ENCODE assay signal across 9 cellular contexts in the genomic region with DNA sequence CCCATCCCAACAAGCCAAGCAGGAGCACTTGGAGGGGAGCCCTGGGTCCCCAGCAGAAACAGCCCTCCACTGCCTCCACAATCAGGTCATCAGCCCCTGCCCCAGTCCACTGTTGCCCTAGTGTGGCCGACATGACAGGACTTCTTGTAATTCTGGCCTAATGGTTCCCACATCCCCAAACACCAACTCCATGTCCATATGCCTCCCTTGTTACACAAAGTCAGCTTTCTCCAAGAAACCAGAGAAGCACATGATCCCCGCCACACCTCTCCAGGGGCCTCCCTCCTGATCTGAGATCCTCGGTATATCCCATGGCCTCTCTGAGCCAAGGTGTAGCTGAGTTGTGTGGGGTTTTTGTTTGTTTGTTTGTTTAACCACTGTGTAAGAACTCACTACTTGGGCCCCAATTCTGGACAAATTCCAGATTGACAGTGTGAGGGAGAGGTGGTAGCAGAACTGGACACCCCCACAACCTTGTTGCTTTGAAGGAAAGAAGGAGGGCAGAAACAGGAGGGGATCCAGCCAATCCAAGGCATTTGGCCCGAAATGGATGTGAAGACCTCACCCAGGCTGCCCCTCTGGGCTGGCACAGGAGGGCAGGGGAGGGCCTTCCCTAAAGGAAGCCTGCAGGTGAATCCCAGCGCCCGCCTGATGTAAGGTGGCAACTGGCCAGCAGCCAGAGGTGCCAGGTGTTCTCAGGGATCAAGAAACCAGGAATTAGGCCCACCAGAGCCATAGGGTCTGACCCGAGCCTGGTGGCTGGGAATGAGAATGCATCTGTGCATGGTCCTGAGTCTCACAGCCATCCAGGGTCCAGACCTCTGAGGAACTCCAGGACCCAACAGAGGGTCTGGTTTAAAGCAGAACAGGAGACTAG. TPM values are rescaled to one million over a fixed set of nuclear protein-coding genes. Genes with fewer than 3 reads are reported as not detected.
DNase-seq lines count a peak whose midpoint lies in the region; ATAC-seq and TF ChIP-seq lines count a peak whose summit lies in the region.
"Had no signal": no experiment of that assay in that cellular context is flagged by ENCODE, and none has a peak within 500 bp of the region (broad histone marks: within the 10 kb centered on the region; RNA-seq: fewer than 3 reads in every experiment).

No MANE protein-coding gene starts in this region.

- H3K4me1 ChIP-seq in OCI-LY7 (ENCODE audit: insufficient read depth, low read length, poor library complexity, severe bottlenecking) (peaks cover 37% of the 10 kb centered on the region), skeletal muscle tissue (ENCODE audit: control insufficient read depth in 3 of 3, insufficient read depth in 3 of 3, low read length in 3 of 3) (peaks cover 15 to 46% (median 46%) of the 10 kb centered on the region in 3 donors)

- TF ChIP-seq CTCF in OCI-LY7 (conservative IDR thresholded peaks at IDR 0.05; ENCODE audit: low read length) (no peak), coronary artery (IDR thresholded peaks at IDR 0.05) (no peak)

- H3K27ac ChIP-seq in OCI-LY7 (ENCODE audit: low read depth, low read length, poor library complexity, severe bottlenecking): no peak overlapping the region
- peak overlapping the region; percentile 1 to 53 for H3K27ac ChIP-seq in coronary artery
- no peak overlapping the region for H3K27ac ChIP-seq in skeletal muscle tissue (ENCODE audit: low read depth, low read length)

- no peak for ATAC-seq in HG03045 (IDR thresholded peaks at IDR 0.05; ENCODE audit: unreplicated experiment)

- H3K4me2 ChIP-seq in OCI-LY7 (ENCODE audit: low read length): peak overlapping the region; percentile 8; the same call in 1 of the 2 replicates

- peak overlapping the region in 2 of 3 donors; percentile 33 to 38 for H3K9ac ChIP-seq in skeletal muscle tissue (ENCODE audit: low read depth in 1 of 3, low read length in 3 of 3)

- no peak overlapping the region for H2AFZ ChIP-seq in OCI-LY7 (ENCODE audit: low read length)

- POLR2A ChIA-PET in OCI-LY7 (lab: Charles Lee): interaction anchor here (0.6 to 4.1 kb wide), 3 partner anchors 9 to 1504 kb away, joined by 4 to 22 read pairs (median 12); no protein-coding TSS in a partner anchor

- H3K79me2 ChIP-seq in OCI-LY7 (ENCODE audit: insufficient read depth, low read depth, low read length): no peaks in the 10 kb centered on the region

- H3K9me2 ChIP-seq in OCI-LY7 (ENCODE audit: insufficient read depth, low read length): no peaks in the 10 kb centered on the region

- no peaks in the 10 kb centered on the region for H3K9me3 ChIP-seq in OCI-LY7 (ENCODE audit: low read length)
- no peaks in the 10 kb centered on the region for H3K9me3 ChIP-seq in skeletal muscle tissue (ENCODE audit: control insufficient read depth in 3 of 3, low read length in 3 of 3)

- BruUV-seq in OCI-LY7 (replicated peaks; lab: Mats Ljungman, UMichigan): no TSS peak

- H3K4me3 ChIP-seq in OCI-LY7 (ENCODE audit: low read depth, low read length, poor library complexity, severe bottlenecking) (no peak overlapping the region), coronary artery (no peak overlapping the region), skeletal muscle tissue (ENCODE audit: low read length in 3 of 3) (no peak overlapping the region)

- H3K27me3 ChIP-seq in skeletal muscle tissue (ENCODE audit: control insufficient read depth in 3 of 3, insufficient read depth in 3 of 3, low read length in 3 of 3): no peaks in the 10 kb centered on the region

- H3K36me3 ChIP-seq in OCI-LY7 (ENCODE audit: insufficient read depth, low read length) (peaks cover 14% of the 10 kb centered on the region), skeletal muscle tissue (ENCODE audit: control insufficient read depth in 3 of 3, insufficient read depth in 3 of 3, low read length in 3 of 3) (no peaks in the 10 kb centered on the region)

- H4K20me1 ChIP-seq in OCI-LY7 (ENCODE audit: insufficient read depth, low read length): no peaks in the 10 kb centered on the region

- CTCF ChIA-PET in OCI-LY7 (lab: Charles Lee; ENCODE audit: unreplicated experiment): interaction anchor here (0.6 to 1.3 kb wide), 3 partner anchors 8 to 11 kb away, joined by 4 to 6 read pairs (median 5); no protein-coding TSS in a partner anchor

- peak; percentile 17 for DNase-seq in NCI-H345 (lab: John Stamatoyannopoulos, UW)
- no peak for DNase-seq in NCI-H345 treated with DMSO at 0.1 percent for 48 hours (lab: John Stamatoyannopoulos, UW; ENCODE audit: unreplicated experiment)
- DNase-seq in OCI-LY7 (ENCODE audit: low spot score): no peak
- no peak for DNase-seq in coronary artery (ENCODE audit: low spot score)
- DNase-seq in NCI-H146 treated with DMSO at 0.1 percent for 48 hours (lab: John Stamatoyannopoulos, UW; ENCODE audit: unreplicated experiment): no peak
- DNase-seq in AML-193 (lab: John Stamatoyannopoulos, UW): no peak
- DNase-seq: NCI-H1048 had no signal

- intact Hi-C loops in OCI-LY7 (cut with micrococcal nuclease; ENCODE audit: unreplicated experiment): no loop called here

RNA-seq across cellular contexts. Expression of gene IRF1, which starts 13.5 kb away (rescaled TPM):
- total RNA-seq in OCI-LY7 (2014; rRNA removed; shearing (Covaris generic)): 25.9 and 39.4 TPM in 2 replicates
- total RNA-seq in OCI-LY7 (2022) (24.8 and 32.3 TPM in 2 replicates), skeletal muscle tissue (5.2 TPM)

Comparison
In these comparisons a context has a peak if more than half of its experiments do, and no peak if none do; other contexts are left out.
1. H3K27ac ChIP-seq: peak in coronary artery (2 of 2); none in OCI-LY7 (single experiment) and skeletal muscle tissue (single experiment).